Comparison of ENCODE assay signal across 12 cellular contexts in the genomic region with DNA sequence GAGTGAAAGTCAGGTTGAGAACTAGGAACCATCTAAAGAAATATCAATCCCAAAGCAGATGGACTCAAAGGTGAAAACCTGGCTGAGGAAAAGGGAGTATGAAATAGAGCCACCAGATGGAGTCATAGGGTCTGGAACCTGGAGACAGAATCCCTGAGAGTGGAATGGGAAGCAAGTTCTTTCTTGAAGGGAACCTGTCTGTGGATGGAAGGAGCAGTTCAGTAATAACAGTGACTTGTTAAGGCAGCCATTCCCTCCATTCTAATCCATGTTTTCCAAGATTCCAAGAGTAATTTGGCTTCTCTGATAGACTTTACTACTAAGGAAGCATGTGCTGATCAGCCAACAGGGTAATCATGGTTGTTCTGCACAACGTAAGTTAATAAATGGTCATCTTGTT. TPM values are rescaled to one million over a fixed set of nuclear protein-coding genes. Genes with fewer than 3 reads are reported as not detected.
A peak's percentile ranks its signal among the peaks of the same experiment; 100 is the strongest.
DNase-seq lines count a peak whose midpoint lies in the region; ATAC-seq, FAIRE-seq and TF ChIP-seq lines count a peak whose summit lies in the region.
"Had no signal": no experiment of that assay in that cellular context is flagged by ENCODE, and none has a peak within 500 bp of the region (broad histone marks: within the 10 kb centered on the region; RNA-seq: fewer than 3 reads in every experiment).

No MANE protein-coding gene starts in this region.

- TF ChIP-seq CTCF in CD14-positive monocyte (IDR thresholded peaks at IDR 0.05) = peak; percentile 44
- TF ChIP-seq CTCF in HepG2 (CRISPR knock-in tag; IDR thresholded peaks at IDR 0.05) = peak; percentile 69

- DNase-seq in CD14-positive monocyte (ENCODE audit: low spot score) (no peak), HTR-8/SVneo (ENCODE audit: insufficient read length, low spot score) (peak; percentile 9), T47D (ENCODE audit: low read depth in 1 of 2, low spot score in 1 of 2) (peak; percentile 12 to 49), HepG2 (ENCODE audit: low spot score) (peak; percentile 9), neuronal stem cell (ENCODE audit: low spot score) (no peak), NCI-H1092 treated with DMSO at 0.1 percent for 48 hours (lab: John Stamatoyannopoulos, UW) (no peak), NCI-H748 (lab: John Stamatoyannopoulos, UW; ENCODE audit: unreplicated experiment) (no peak)
- DNase-seq: activated CD4-positive, alpha-beta memory T cell treated with anti-CD3 and anti-CD28 coated beads, Interleukin-2, amount 10 ng/mL, durations not matched to agents 7 days and 5 days; MG63 had no signal

- H3K27ac ChIP-seq in HepG2 (ENCODE audit: extremely low read length, insufficient read depth, low read length) (no peak overlapping the region), neuronal stem cell (replicated peaks; ENCODE audit: low read length) (no peak overlapping the region)

- POLR2A ChIA-PET in HepG2 (lab: Yijun Ruan, JAX) = no interaction called here

- H3K36me3 ChIP-seq in HepG2 (replicated peaks in 1 of 2; ENCODE audit: control insufficient read depth in 1 of 2, insufficient read depth in 2 of 2, low read length in 2 of 2) = no peaks in the 10 kb centered on the region
- H3K36me3 ChIP-seq in neuronal stem cell (replicated peaks in 1 of 2; ENCODE audit: control insufficient read depth in 2 of 2, insufficient read depth in 2 of 2, low read length in 2 of 2) = no peaks in the 10 kb centered on the region
- H3K36me3 ChIP-seq: MG63 had no signal

- H3K27ac Mint-ChIP-seq in CD14-positive monocyte = peak overlapping the region in 3 of 7 donors; percentile 40 to 75 (median 52)
- H3K27ac Mint-ChIP-seq: activated CD4-positive, alpha-beta memory T cell treated with anti-CD3 and anti-CD28 coated beads, Interleukin-2, amount 10 ng/mL, durations not matched to agents 7 days and 5 days; progenitor cell of endocrine pancreas had no signal

- no peaks in the 10 kb centered on the region for H3K79me1 ChIP-seq in neuronal stem cell (ENCODE audit: low read depth, low read length)

- H3K27me3 Mint-ChIP-seq in CD14-positive monocyte (ENCODE audit: low read depth in 3 of 3) = peaks cover 0 to 3% (median 3%) of the 10 kb centered on the region in 3 donors

- H3K4me1 ChIP-seq in HepG2 (ENCODE audit: insufficient read depth, low read length) (peaks cover 53% of the 10 kb centered on the region), neuronal stem cell (ENCODE audit: control insufficient read depth in 2 of 2, insufficient read depth in 1 of 2, low read depth in 1 of 2, low read length in 2 of 2) (no peaks in the 10 kb centered on the region)

- H3K9me3 ChIP-seq in HepG2 (ENCODE audit: low read length) (no peaks in the 10 kb centered on the region), neuronal stem cell (replicated peaks in 1 of 2; ENCODE audit: control insufficient read depth in 2 of 2, insufficient read depth in 1 of 2, low read depth in 1 of 2, low read length in 2 of 2) (no peaks in the 10 kb centered on the region)
- H3K9me3 ChIP-seq: MG63 had no signal

- H3K27me3 ChIP-seq in HepG2 (ENCODE audit: control insufficient read depth in 1 of 2, insufficient read depth in 2 of 2, low read length in 2 of 2) = no peaks in the 10 kb centered on the region
- H3K27me3 ChIP-seq in neuronal stem cell (ENCODE audit: control insufficient read depth in 3 of 3, insufficient read depth in 3 of 3, low read depth in 1 of 3, low read length in 3 of 3) = peaks cover 0 to 3% (median 0%) of the 10 kb centered on the region in 3 experiments

- no peak overlapping the region for H2AFZ ChIP-seq in HepG2 (ENCODE audit: low read length)
- H2AFZ ChIP-seq in neuronal stem cell (ENCODE audit: low read length) = no peak overlapping the region

- no peak overlapping the region for H3K4ac ChIP-seq in neuronal stem cell (ENCODE audit: low read length)

- H3K9me3 Mint-ChIP-seq in CD14-positive monocyte = no peaks in the 10 kb centered on the region
- H3K9me3 Mint-ChIP-seq: activated CD4-positive, alpha-beta memory T cell treated with anti-CD3 and anti-CD28 coated beads, Interleukin-2, amount 10 ng/mL, durations not matched to agents 7 days and 5 days; central memory CD8-positive, alpha-beta T cell had no signal

- 100% methylated on average over 1 of the region's 1 CpG for WGBS in HepG2 (ENCODE audit: low lambda C conversion rate)
- WGBS in neuronal stem cell (ENCODE audit: extremely low coverage in 2 of 2, insufficient read length in 2 of 2, insufficient replicate concordance in 1 of 2), 2 donors = no CpG with 5 or more reads among the region's 1 CpG

- TF ChIP-seq RAD21 in HepG2 (CRISPR knock-in tag; IDR thresholded peaks at IDR 0.05) = 0 out of 2 replicates have a peak, but pooled peaks have one; percentile 25

- H3K4me3 ChIP-seq in HepG2 (replicated peaks in 1 of 3; ENCODE audit: insufficient read depth in 1 of 3, low read depth in 2 of 3, low read length in 3 of 3) (no peak overlapping the region), neuronal stem cell (ENCODE audit: low read length in 2 of 2) (no peak overlapping the region)
- H3K4me3 ChIP-seq: MG63 had no signal

- H3K4me1 Mint-ChIP-seq in CD14-positive monocyte = no peaks in the 10 kb centered on the region
- H3K4me1 Mint-ChIP-seq: activated CD4-positive, alpha-beta memory T cell treated with anti-CD3 and anti-CD28 coated beads, Interleukin-2, amount 10 ng/mL, durations not matched to agents 7 days and 5 days; central memory CD8-positive, alpha-beta T cell had no signal

- no peak overlapping the region for H3K23ac ChIP-seq in neuronal stem cell (ENCODE audit: low read depth, low read length, poor library complexity)

- H3K4me2 ChIP-seq in HepG2 (ENCODE audit: low read depth, low read length) (no peak overlapping the region), neuronal stem cell (ENCODE audit: insufficient read depth, low read length, poor library complexity, severe bottlenecking) (no peak overlapping the region)

- intact Hi-C loops in CD14-positive monocyte (cut with micrococcal nuclease) = loop anchor here (2.0 to 5.0 kb wide), 3 partner anchors 21 to 67 kb away; no protein-coding TSS in a partner anchor
- intact Hi-C loops in HepG2 (cut with micrococcal nuclease; ENCODE audit: unreplicated experiment) = loop anchor here (1.0 to 5.0 kb wide), 3 partner anchors 52 to 783 kb away; no protein-coding TSS in a partner anchor

- FAIRE-seq in HTR-8/SVneo (lab: Jason Lieb, UNC) = no peak
- FAIRE-seq in HepG2 (lab: Jason Lieb, UNC) = peak; percentile 50

- H2AK5ac ChIP-seq in neuronal stem cell (ENCODE audit: low read depth, low read length) = no peak overlapping the region

- no peaks in the 10 kb centered on the region for H4K20me1 ChIP-seq in HepG2 (ENCODE audit: insufficient read depth, low read length)

- H2BK12ac ChIP-seq in neuronal stem cell (ENCODE audit: low read length) = no peak overlapping the region

- H3K18ac ChIP-seq in neuronal stem cell (ENCODE audit: low read length) = no peak overlapping the region

- in situ Hi-C loops in T47D (cut with HindIII; ENCODE audit: low pct_unique_long_range_greater_than_20kb, low sequenced_read_pairs) (no loop called here), HepG2 (cut with HindIII; ENCODE audit: extremely low pct_ligation_motif_present, low pct_unique_long_range_greater_than_20kb) (loop anchor here (10.0 kb wide), 1 partner anchor 69 kb away; no protein-coding TSS in a partner anchor)

- TF ChIP-seq POLR2A in HepG2 (IDR thresholded peaks at IDR 0.05; ENCODE audit: insufficient read depth in 1 of 2, low read depth in 2 of 2, low read length in 2 of 2) = no peak

- peak; percentile 66 for ATAC-seq in HepG2
- ATAC-seq in HG02840 (IDR thresholded peaks at IDR 0.05; ENCODE audit: low FRiP score, unreplicated experiment) = no peak

- no peaks in the 10 kb centered on the region for H3K36me3 Mint-ChIP-seq in CD14-positive monocyte

- no peak overlapping the region for H4K8ac ChIP-seq in neuronal stem cell (ENCODE audit: low read depth, low read length)

- H2BK15ac ChIP-seq in neuronal stem cell (ENCODE audit: low read length) = no peak overlapping the region

- no peaks in the 10 kb centered on the region for H3K79me2 ChIP-seq in HepG2 (ENCODE audit: insufficient read depth, low read length)

- TF ChIP-seq EP300 in HepG2 (IDR thresholded peaks at IDR 0.05; ENCODE audit: low read depth in 2 of 2, low read length in 2 of 2) = no peak
- TF ChIP-seq EP300 in HepG2 (CRISPR knock-in tag; IDR thresholded peaks at IDR 0.05; ENCODE audit: borderline replicate concordance) = no peak

- H3K4me3 Mint-ChIP-seq in CD14-positive monocyte = no peak overlapping the region
- H3K4me3 Mint-ChIP-seq: activated CD4-positive, alpha-beta memory T cell treated with anti-CD3 and anti-CD28 coated beads, Interleukin-2, amount 10 ng/mL, durations not matched to agents 7 days and 5 days; central memory CD8-positive, alpha-beta T cell had no signal

- H3K9ac ChIP-seq in HepG2 (ENCODE audit: insufficient read depth, low read depth, low read length) (no peak overlapping the region), neuronal stem cell (ENCODE audit: low read depth, low read length, poor library complexity) (no peak overlapping the region)

- no peak overlapping the region for H4K91ac ChIP-seq in neuronal stem cell (ENCODE audit: low read depth, low read length, poor library complexity)

- H2BK120ac ChIP-seq in neuronal stem cell (ENCODE audit: low read depth, low read length) = no peak overlapping the region

- CTCF ChIA-PET in HepG2 (lab: Yijun Ruan, JAX; ENCODE audit: low intra/inter-chr PET ratio, low total read pairs) = interaction anchor here (1.4 kb wide), 1 partner anchor 67 kb away, joined by 10 read pairs; no protein-coding TSS in a partner anchor

- no peak overlapping the region for H3K14ac ChIP-seq in neuronal stem cell (ENCODE audit: low read length)

- no TSS peak for BruUV-seq in HepG2 (replicated peaks; lab: Mats Ljungman, UMichigan)

- no peak overlapping the region for H2BK5ac ChIP-seq in neuronal stem cell (ENCODE audit: low read length)

RNA-seq across cellular contexts. Expression of gene AQP9, which starts 22.5 kb away (rescaled TPM):
- polyA plus RNA-seq in CD14-positive monocyte = 100 to 1,000 TPM; 112 to 141 TPM
- not detected in 2 replicates for total RNA-seq in HepG2 (2016; rRNA removed; fragmentation: Illumina TruSeq; extraction: Trizol)
- not detected in 2 replicates for total RNA-seq in HepG2 (2016; cell fraction: cytosol; rRNA removed; fragmentation: Illumina TruSeq; extraction: Trizol; ENCODE audit: low read depth)
- not detected in 2 replicates for total RNA-seq in HepG2 (2016; cell fraction: insoluble cytoplasmic fraction; rRNA removed; fragmentation: Illumina TruSeq; extraction: Trizol)
- total RNA-seq in HepG2 (2016; cell fraction: membrane; rRNA removed; fragmentation: Illumina TruSeq; extraction: Trizol) = 0.09 TPM in 1 of 2 replicates, not detected in the other
- not detected in 2 replicates for total RNA-seq in HepG2 (2016; cell fraction: nucleus; rRNA removed; fragmentation: Illumina TruSeq; extraction: Trizol)
- polyA plus RNA-seq in HepG2 (2011; rRNA removed) = 0.03 TPM in 1 of 2 replicates, not detected in the other
- polyA plus RNA-seq in HepG2 (2011; cell fraction: cytosol; rRNA removed) = 0.05 TPM in 1 of 2 replicates, not detected in the other
- not detected in 2 replicates for polyA plus RNA-seq in HepG2 (2011; cell fraction: nucleus; rRNA removed)
- polyA plus RNA-seq in HepG2 (2012) = 0.11 TPM in 1 of 2 replicates, not detected in the other
- polyA plus RNA-seq in HepG2 (2016; cell fraction: cytosol; fragmentation: Illumina TruSeq; extraction: Trizol; ENCODE audit: low read depth) = not detected in 2 replicates
- polyA plus RNA-seq in HepG2 (2016; cell fraction: insoluble cytoplasmic fraction; fragmentation: Illumina TruSeq; extraction: Trizol; ENCODE audit: low read depth) = 0.12 TPM in 1 of 2 replicates, not detected in the other
- polyA plus RNA-seq in HepG2 (2016; cell fraction: membrane; fragmentation: Illumina TruSeq; extraction: Trizol; ENCODE audit: low read depth) = not detected in 2 replicates
- not detected in 2 replicates for polyA plus RNA-seq in HepG2 (2016; cell fraction: nucleus; fragmentation: Illumina TruSeq; extraction: Trizol; ENCODE audit: insufficient read depth, low read depth)
- polyA minus RNA-seq in HepG2 (2011; rRNA and poly(A)+ RNA removed; ENCODE audit: low replicate concordance) = not detected in 2 replicates
- polyA minus RNA-seq in HepG2 (2011; cell fraction: cytosol; rRNA and poly(A)+ RNA removed) = not detected in 2 replicates
- polyA minus RNA-seq in HepG2 (2011; cell fraction: nucleus; rRNA and poly(A)+ RNA removed) = not detected in 2 replicates
- not detected for polyA plus RNA-seq in neuronal stem cell (2013, experiment 1 of 2)
- polyA plus RNA-seq in neuronal stem cell (2013, experiment 2 of 2) = not detected
- total RNA-seq: activated CD4-positive, alpha-beta memory T cell treated with anti-CD3 and anti-CD28 coated beads, Interleukin-2, amount 10 ng/mL, durations not matched to agents 7 days and 5 days; progenitor cell of endocrine pancreas had no signal

RNA-seq across cellular contexts. Expression of gene ALDH1A2, which starts 50.2 kb away (rescaled TPM):
- 1 to 10 TPM; 3.4 to 5.1 TPM for polyA plus RNA-seq in CD14-positive monocyte
- 0.64 TPM in 1 of 2 replicates, not detected in the other for total RNA-seq in HepG2 (2016; rRNA removed; fragmentation: Illumina TruSeq; extraction: Trizol)
- total RNA-seq in HepG2 (2016; cell fraction: cytosol; rRNA removed; fragmentation: Illumina TruSeq; extraction: Trizol; ENCODE audit: low read depth) = 2.0 TPM in 1 of 2 replicates, not detected in the other
- total RNA-seq in HepG2 (2016; cell fraction: insoluble cytoplasmic fraction; rRNA removed; fragmentation: Illumina TruSeq; extraction: Trizol) = 1.5 and 1.6 TPM in 2 replicates
- 0.31 and 0.40 TPM in 2 replicates for total RNA-seq in HepG2 (2016; cell fraction: membrane; rRNA removed; fragmentation: Illumina TruSeq; extraction: Trizol)
- 1.4 TPM in 2 replicates for total RNA-seq in HepG2 (2016; cell fraction: nucleus; rRNA removed; fragmentation: Illumina TruSeq; extraction: Trizol)
- polyA plus RNA-seq in HepG2 (2011; rRNA removed) = 0.90 and 2.0 TPM in 2 replicates
- 0.83 and 1.5 TPM in 2 replicates for polyA plus RNA-seq in HepG2 (2011; cell fraction: cytosol; rRNA removed)
- polyA plus RNA-seq in HepG2 (2011; cell fraction: nucleus; rRNA removed) = 1.2 and 2.4 TPM in 2 replicates
- polyA plus RNA-seq in HepG2 (2012) = 0.87 and 1.9 TPM in 2 replicates
- not detected in 2 replicates for polyA plus RNA-seq in HepG2 (2016; cell fraction: cytosol; fragmentation: Illumina TruSeq; extraction: Trizol; ENCODE audit: low read depth)
- 1.7 TPM in 1 of 2 replicates, not detected in the other for polyA plus RNA-seq in HepG2 (2016; cell fraction: insoluble cytoplasmic fraction; fragmentation: Illumina TruSeq; extraction: Trizol; ENCODE audit: low read depth)
- 0.90 TPM in 1 of 2 replicates, not detected in the other for polyA plus RNA-seq in HepG2 (2016; cell fraction: membrane; fragmentation: Illumina TruSeq; extraction: Trizol; ENCODE audit: low read depth)
- 2.2 TPM in 1 of 2 replicates, not detected in the other for polyA plus RNA-seq in HepG2 (2016; cell fraction: nucleus; fragmentation: Illumina TruSeq; extraction: Trizol; ENCODE audit: insufficient read depth, low read depth)
- 4.7 and 9.7 TPM in 2 replicates for polyA minus RNA-seq in HepG2 (2011; rRNA and poly(A)+ RNA removed; ENCODE audit: low replicate concordance)
- 2.2 TPM in 1 of 2 replicates, not detected in the other for polyA minus RNA-seq in HepG2 (2011; cell fraction: cytosol; rRNA and poly(A)+ RNA removed)
- polyA minus RNA-seq in HepG2 (2011; cell fraction: nucleus; rRNA and poly(A)+ RNA removed) = 7.7 and 13.7 TPM in 2 replicates
- 0.17 TPM for polyA plus RNA-seq in neuronal stem cell (2013, experiment 1 of 2)
- polyA plus RNA-seq in neuronal stem cell (2013, experiment 2 of 2) = 0.44 TPM

Comparison
In these comparisons a context has a peak if more than half of its experiments do, and no peak if none do; other contexts are left out.
1. DNase-seq: peak in HTR-8/SVneo (single experiment), T47D (2 of 2) and HepG2 (single experiment); none in CD14-positive monocyte (single experiment), neuronal stem cell (single experiment), NCI-H1092 treated with DMSO at 0.1 percent for 48 hours (single experiment) and NCI-H748 (single experiment).
2. RNA of gene AQP9, which starts 22.5 kb away (polyA plus RNA-seq): 112 to 141 TPM in CD14-positive monocyte; 0.03 to 0.12 TPM in HepG2; every median in the first group is over 100 times any median in the second.